In the genomic region with DNA sequence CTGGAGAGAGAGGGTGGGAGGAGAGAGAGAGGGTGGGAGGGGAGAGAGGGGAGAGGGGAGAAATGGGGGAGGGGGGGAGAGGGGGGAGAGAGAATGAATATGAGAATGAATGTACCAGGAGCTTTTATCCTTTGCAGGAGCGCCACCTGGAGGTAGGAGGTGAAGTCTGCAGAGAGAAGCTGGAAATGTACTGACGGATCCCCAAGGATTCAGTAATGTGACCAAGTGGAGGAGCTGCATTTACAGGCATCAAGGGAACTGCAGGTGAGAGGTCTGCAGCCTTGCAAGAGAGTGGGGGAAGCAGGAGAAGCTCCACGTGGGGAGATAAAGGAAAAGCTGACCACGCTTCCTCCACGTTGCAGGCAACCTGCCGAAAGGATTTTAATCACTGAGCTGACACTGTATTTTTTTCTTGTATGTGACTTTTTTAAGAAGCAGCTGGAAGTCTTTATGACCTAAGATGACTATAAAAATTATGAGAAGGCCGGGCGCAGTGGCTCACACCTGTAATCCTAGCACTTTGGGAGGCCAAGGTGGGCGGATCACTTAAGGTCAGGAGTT, we compare ENCODE assay signal across 8 cellular contexts. TPM values are rescaled to one million over a fixed set of nuclear protein-coding genes. Genes with fewer than 3 reads are reported as not detected.
DNase-seq lines count a peak whose midpoint lies in the region; ATAC-seq and TF ChIP-seq lines count a peak whose summit lies in the region.

No MANE protein-coding gene starts in this region.

- H3K4me1 ChIP-seq in GM23338 (ENCODE audit: insufficient read depth) (peaks cover 7% of the 10 kb centered on the region), OCI-LY3 (ENCODE audit: low read length) (no peaks in the 10 kb centered on the region), trophoblast cell (ENCODE audit: control insufficient read depth in 1 of 2, insufficient read depth in 2 of 2, low read length in 2 of 2) (no peaks in the 10 kb centered on the region)

- H3K4me1 Mint-ChIP-seq in GM23338, result peaks cover 22% of the 10 kb centered on the region

- no peak overlapping the region for H2BK120ac ChIP-seq in trophoblast cell (ENCODE audit: insufficient read depth, low read length, poor library complexity)

- peaks cover 3% of the 10 kb centered on the region for H3K27me3 Mint-ChIP-seq in GM23338 (ENCODE audit: insufficient read depth, low read depth, poor library complexity)

- H3K9me3 Mint-ChIP-seq in GM23338, result no peaks in the 10 kb centered on the region

- H3K79me1 ChIP-seq in trophoblast cell (ENCODE audit: low read length), result no peaks in the 10 kb centered on the region

- H3K4me3 ChIP-seq in AG09309 (ENCODE audit: control insufficient read depth, low read depth, low read length) (no peak overlapping the region), GM23338 (no peak overlapping the region), OCI-LY3 (ENCODE audit: low read length) (no peak overlapping the region), foreskin fibroblast (ENCODE audit: low read depth in 1 of 2, low read length in 2 of 2) (no peak overlapping the region), trophoblast cell (ENCODE audit: low read depth, low read length) (no peak overlapping the region)

- no peak overlapping the region for H2AK5ac ChIP-seq in trophoblast cell (ENCODE audit: low read length)

- H3K36me3 ChIP-seq in GM23338 (ENCODE audit: insufficient read depth) (no peaks in the 10 kb centered on the region), OCI-LY3 (replicated peaks; ENCODE audit: low read depth, low read length) (no peaks in the 10 kb centered on the region), trophoblast cell (ENCODE audit: control insufficient read depth in 1 of 2, insufficient read depth in 2 of 2, low read length in 2 of 2) (no peaks in the 10 kb centered on the region)

- H3K23ac ChIP-seq in trophoblast cell (ENCODE audit: low read length), result no peak overlapping the region

- H3K4me2 ChIP-seq in GM23338, result no peak overlapping the region; the same call in 1 of the 2 replicates
- H3K4me2 ChIP-seq in OCI-LY3 (ENCODE audit: low read length), result no peak overlapping the region
- no peak overlapping the region for H3K4me2 ChIP-seq in trophoblast cell (ENCODE audit: low read length)

- no peak overlapping the region for H4K8ac ChIP-seq in trophoblast cell (ENCODE audit: low read depth, low read length)

- H3K9ac ChIP-seq in OCI-LY3 (ENCODE audit: low read length) (no peak overlapping the region), trophoblast cell (ENCODE audit: low read length) (no peak overlapping the region)

- H2BK5ac ChIP-seq in trophoblast cell (ENCODE audit: low read depth, low read length, poor library complexity), result no peak overlapping the region

- no peak overlapping the region for H2AFZ ChIP-seq in GM23338
- H2AFZ ChIP-seq in OCI-LY3 (ENCODE audit: low read depth, low read length), result no peak overlapping the region
- H2AFZ ChIP-seq in trophoblast cell (ENCODE audit: insufficient read depth, low read length, poor library complexity), result no peak overlapping the region

- H3K9me2 ChIP-seq in GM23338 (ENCODE audit: insufficient read depth), result no peaks in the 10 kb centered on the region

- H3K27me3 ChIP-seq in GM23338 (ENCODE audit: insufficient read depth) (no peaks in the 10 kb centered on the region), OCI-LY3 (ENCODE audit: low read depth, low read length) (no peaks in the 10 kb centered on the region), trophoblast cell (ENCODE audit: insufficient read depth, low read length) (no peaks in the 10 kb centered on the region)

- no peak overlapping the region for H3K18ac ChIP-seq in trophoblast cell (ENCODE audit: low read length)

- peaks cover 11% of the 10 kb centered on the region for H3F3A ChIP-seq in GM23338 (replicated peaks; ENCODE audit: low read depth)

- peak overlapping the region; percentile 23; the same call in 1 of the 2 replicates for H3K27ac Mint-ChIP-seq in GM23338

- no peak overlapping the region for H4K12ac ChIP-seq in trophoblast cell (ENCODE audit: low read depth, low read length)

- H3K9me3 ChIP-seq in OCI-LY3 (ENCODE audit: insufficient read depth, low read length) (no peaks in the 10 kb centered on the region), trophoblast cell (ENCODE audit: insufficient read depth, low read depth, low read length) (no peaks in the 10 kb centered on the region)

- no peak overlapping the region for H4K91ac ChIP-seq in trophoblast cell (ENCODE audit: low read depth, low read length)

- H2BK12ac ChIP-seq in trophoblast cell (ENCODE audit: low read length), result no peak overlapping the region

- H3K27ac ChIP-seq in GM23338 (ENCODE audit: low read depth) (0 out of 2 replicates have a peak overlapping the region, but pooled peaks have one; percentile 0), OCI-LY3 (ENCODE audit: low read length) (no peak overlapping the region), trophoblast cell (ENCODE audit: low read depth, low read length) (no peak overlapping the region)

- no peak overlapping the region for H3K4ac ChIP-seq in trophoblast cell (ENCODE audit: low read depth, low read length)

- no peaks in the 10 kb centered on the region for H4K20me1 ChIP-seq in GM23338 (replicated peaks; ENCODE audit: insufficient read depth)
- H4K20me1 ChIP-seq in OCI-LY3 (ENCODE audit: insufficient read depth, low read length), result no peaks in the 10 kb centered on the region

- H3K36me3 Mint-ChIP-seq in GM23338 (ENCODE audit: low read depth), result no peaks in the 10 kb centered on the region

- TF ChIP-seq CTCF in AG09309 (IDR thresholded peaks at IDR 0.05; ENCODE audit: control insufficient read depth, insufficient read depth, low read depth, low read length, missing control alignments) (peak; percentile 76), GM23338 (conservative IDR thresholded peaks at IDR 0.05; ENCODE audit: low read depth in 2 of 2) (peak; percentile 72 to 88), OCI-LY3 (IDR thresholded peaks at IDR 0.05; ENCODE audit: low read depth, low read length) (peak; percentile 66), foreskin fibroblast (IDR thresholded peaks at IDR 0.05; ENCODE audit: low read depth, low read length) (peak; percentile 68)

- DNase-seq in AG09309 (ENCODE audit: low read depth), result peak; percentile 16
- peak; percentile 95 for DNase-seq in GM23338 (ENCODE audit: low spot score)
- DNase-seq in activated T-helper 1 cell treated with Interleukin-2 at 50 U/mL for 16 hours (ENCODE audit: low read depth), result peak; percentile 28
- peak; percentile 51 to 83 for DNase-seq in foreskin fibroblast
- peak; percentile 61 to 84 for DNase-seq in trophoblast cell
- DNase-seq in NCI-H510A (lab: John Stamatoyannopoulos, UW), result no peak

- no peak overlapping the region for H3K4me3 Mint-ChIP-seq in GM23338

- ATAC-seq in GM23338 (peak; percentile 96), GM21381 (IDR thresholded peaks at IDR 0.05; ENCODE audit: unreplicated experiment) (no peak)

- no CpG with 5 or more reads among the region's 9 CpGs for WGBS in trophoblast cell (ENCODE audit: extremely low coverage, insufficient coverage, insufficient read length)

- H3K79me2 ChIP-seq in GM23338 (replicated peaks; ENCODE audit: insufficient read depth) (no peaks in the 10 kb centered on the region), OCI-LY3 (ENCODE audit: low read length) (no peaks in the 10 kb centered on the region), trophoblast cell (ENCODE audit: control insufficient read depth, insufficient read depth, low read length, poor library complexity) (no peaks in the 10 kb centered on the region)

- H3K14ac ChIP-seq in trophoblast cell (ENCODE audit: low read length), result no peak overlapping the region

TF ChIP-seq in GM23338, 12 proteins besides CTCF, POLR2A, EP300 and RAD21 (continues in another document):
- TF ChIP-seq POLR2AphosphoS5 (IDR thresholded peaks at IDR 0.05; ENCODE audit: low read depth), result no peak
- no peak for TF ChIP-seq EZH2phosphoT487 (IDR thresholded peaks at IDR 0.05; ENCODE audit: unreplicated experiment)

RNA-seq across cellular contexts. Expression of a gene that starts 33.7 kb away (rescaled TPM):
- total RNA-seq in GM23338 (2014; rRNA removed; shearing (Covaris generic)), result not detected in 2 replicates
- polyA plus RNA-seq in GM23338 (2016; fragmentation: Nextera tagmentation; extraction: Ambion mirVana), result not detected in 2 replicates
- polyA plus RNA-seq in trophoblast cell (2013), result 0.18 TPM in 1 of 2 replicates, not detected in the other

RNA-seq across cellular contexts. Expression of a gene that starts 38.6 kb away (rescaled TPM):
- 0.23 and 0.38 TPM in 2 replicates for total RNA-seq in GM23338 (2014; rRNA removed; shearing (Covaris generic))
- polyA plus RNA-seq in GM23338 (2016; fragmentation: Nextera tagmentation; extraction: Ambion mirVana), result 1.5 and 1.8 TPM in 2 replicates
- 0.03 and 0.04 TPM in 2 replicates for polyA plus RNA-seq in trophoblast cell (2013)

RNA-seq across cellular contexts. Expression of a gene that starts 51.2 kb away (rescaled TPM):
- not detected in 2 replicates for total RNA-seq in GM23338 (2014; rRNA removed; shearing (Covaris generic))
- not detected in 2 replicates for polyA plus RNA-seq in GM23338 (2016; fragmentation: Nextera tagmentation; extraction: Ambion mirVana)
- not detected in 2 replicates for polyA plus RNA-seq in trophoblast cell (2013)
